ENCODE assay signal across 15 cellular contexts in genomic region chr3:172143060-172143451, GRCh38.
DNase-seq lines count a peak whose midpoint lies in the region; FAIRE-seq and TF ChIP-seq lines count a peak whose summit lies in the region.
"Had no signal": no experiment of that assay in that cellular context is flagged by ENCODE, and none has a peak within 500 bp of the region (broad histone marks: within the 10 kb centered on the region; RNA-seq: fewer than 3 reads in every experiment).

No MANE protein-coding gene starts in this region.

- H3K27me3 ChIP-seq in OCI-LY3 (ENCODE audit: low read depth, low read length) (peaks cover 43% of the 10 kb centered on the region), esophagus muscularis mucosa (no peaks in the 10 kb centered on the region), ovary (no peaks in the 10 kb centered on the region)

- intact Hi-C loops in CD14-positive monocyte (cut with micrococcal nuclease), result loop anchor here in 1 of 2 donors (5.0 kb wide), 1 partner anchor 39 kb away; no protein-coding TSS in a partner anchor
- intact Hi-C loops in esophagus muscularis mucosa (cut with DNase I), result no loop called here
- intact Hi-C loops in ovary (cut with DNase I), result no loop called here

- H3K79me2 ChIP-seq in OCI-LY3 (ENCODE audit: low read length), result no peaks in the 10 kb centered on the region

- H3K4me3 Mint-ChIP-seq in CD14-positive monocyte (no peak overlapping the region), osteocyte (ENCODE audit: unreplicated experiment) (no peak overlapping the region), nephron progenitor cell (no peak overlapping the region), endothelial cell (ENCODE audit: unreplicated experiment) (no peak overlapping the region)
- H3K4me3 Mint-ChIP-seq: activated naive CD8-positive, alpha-beta T cell treated with anti-CD3 and anti-CD28 coated beads, Interleukin-2, amount 50 U/mL, for 24 hours; neural crest cell had no signal

- no peak overlapping the region for H3K9ac ChIP-seq in OCI-LY3 (ENCODE audit: low read length)

- H3K4me1 ChIP-seq in OCI-LY3 (ENCODE audit: low read length) (peaks cover 50% of the 10 kb centered on the region), esophagus muscularis mucosa (peaks cover 47 to 56% (median 49%) of the 10 kb centered on the region in 4 donors), ovary (ENCODE audit: insufficient read depth) (peaks cover 10% of the 10 kb centered on the region)

- DNase-seq in CD14-positive monocyte (ENCODE audit: low spot score) (no peak), esophagus muscularis mucosa (ENCODE audit: extremely low spot score) (no peak), osteocyte (ENCODE audit: extremely low spot score, unreplicated experiment) (no peak), nephron progenitor cell (no peak), GM12891 (ENCODE audit: insufficient read length, low spot score) (no peak), endothelial cell (ENCODE audit: low spot score) (no peak), ovary (no peak)
- DNase-seq: activated CD8-positive, alpha-beta memory T cell treated with anti-CD3 and anti-CD28 coated beads, Interleukin-2, amount 50 U/mL, for 4 hours; activated naive CD8-positive, alpha-beta T cell treated with anti-CD3 and anti-CD28 coated beads, Interleukin-2, amount 50 U/mL, for 24 hours; NCI-H1436; NCI-H526 treated with DMSO at 0.1 percent for 48 hours had no signal

- H3K36me3 Mint-ChIP-seq in CD14-positive monocyte (peaks cover 5 to 28% of the 10 kb centered on the region in 2 donors), osteocyte (ENCODE audit: unreplicated experiment) (peaks cover 26% of the 10 kb centered on the region), nephron progenitor cell (ENCODE audit: low read depth) (peaks cover 46% of the 10 kb centered on the region), endothelial cell (ENCODE audit: low read depth, unreplicated experiment) (peaks cover 38% of the 10 kb centered on the region)

- no peak for TF ChIP-seq EP300 in esophagus muscularis mucosa (IDR thresholded peaks at IDR 0.05)
- no peak for TF ChIP-seq EP300 in ovary (IDR thresholded peaks at IDR 0.05)

- H3K4me3 ChIP-seq in OCI-LY3 (ENCODE audit: low read length) (no peak overlapping the region), esophagus muscularis mucosa (no peak overlapping the region), ovary (no peak overlapping the region)

- H2AFZ ChIP-seq in OCI-LY3 (ENCODE audit: low read depth, low read length), result no peak overlapping the region

- no peak overlapping the region for H3K27ac ChIP-seq in OCI-LY3 (ENCODE audit: low read length)
- peak overlapping the region in 3 of 4 donors; percentile 9 to 69 (median 45) for H3K27ac ChIP-seq in esophagus muscularis mucosa (replicated peaks in 1 of 4)
- H3K27ac ChIP-seq in ovary, result no peak overlapping the region

- H3K27ac Mint-ChIP-seq in CD14-positive monocyte (peak overlapping the region; percentile 45 to 98 (median 94)), osteocyte (ENCODE audit: unreplicated experiment) (peak overlapping the region; percentile 93), nephron progenitor cell (no peak overlapping the region), endothelial cell (ENCODE audit: unreplicated experiment) (no peak overlapping the region)

- H3K27me3 Mint-ChIP-seq in CD14-positive monocyte (ENCODE audit: low read depth in 3 of 3), result no peaks in the 10 kb centered on the region
- H3K27me3 Mint-ChIP-seq in osteocyte (ENCODE audit: unreplicated experiment), result no peaks in the 10 kb centered on the region
- no peaks in the 10 kb centered on the region for H3K27me3 Mint-ChIP-seq in nephron progenitor cell (ENCODE audit: low read depth, poor library complexity)
- peaks cover 3% of the 10 kb centered on the region for H3K27me3 Mint-ChIP-seq in endothelial cell (ENCODE audit: unreplicated experiment)
- H3K27me3 Mint-ChIP-seq: activated naive CD8-positive, alpha-beta T cell treated with anti-CD3 and anti-CD28 coated beads, Interleukin-2, amount 50 U/mL, for 24 hours had no signal

- no peak for TF ChIP-seq POLR2A in esophagus muscularis mucosa (IDR thresholded peaks at IDR 0.05; ENCODE audit: low read depth)
- no peak for TF ChIP-seq POLR2A in GM12891 (IDR thresholded peaks at IDR 0.05; ENCODE audit: low read depth, low read length)
- no peak for TF ChIP-seq POLR2A in ovary (IDR thresholded peaks at IDR 0.05)

- WGBS in esophagus muscularis mucosa, result 95% methylated on average over 1 of the region's 1 CpG
- 98 to 100% (median 100%) methylated on average over 1 of the region's 1 CpG for WGBS in ovary, 3 donors

- TF ChIP-seq CTCF in CD14-positive monocyte (IDR thresholded peaks at IDR 0.05), result no peak
- TF ChIP-seq CTCF in OCI-LY3 (IDR thresholded peaks at IDR 0.05; ENCODE audit: low read depth, low read length), result no peak
- TF ChIP-seq CTCF in esophagus muscularis mucosa (IDR thresholded peaks at IDR 0.05), result no peak
- no peak for TF ChIP-seq CTCF in osteocyte (IDR thresholded peaks at IDR 0.05)
- no peak for TF ChIP-seq CTCF in nephron progenitor cell (IDR thresholded peaks at IDR 0.05)
- no peak for TF ChIP-seq CTCF in endothelial cell (IDR thresholded peaks at IDR 0.05; ENCODE audit: unreplicated experiment)
- TF ChIP-seq CTCF in ovary (IDR thresholded peaks at IDR 0.05), result no peak

- peak overlapping the region; percentile 60 for H3K4me2 ChIP-seq in OCI-LY3 (ENCODE audit: low read length)

- no peaks in the 10 kb centered on the region for H3K9me3 ChIP-seq in OCI-LY3 (ENCODE audit: insufficient read depth, low read length)
- no peaks in the 10 kb centered on the region for H3K9me3 ChIP-seq in esophagus muscularis mucosa
- no peaks in the 10 kb centered on the region for H3K9me3 ChIP-seq in ovary

- H4K20me1 ChIP-seq in OCI-LY3 (ENCODE audit: insufficient read depth, low read length), result peaks cover 84% of the 10 kb centered on the region

- H3K4me1 Mint-ChIP-seq in CD14-positive monocyte (peaks cover 82% of the 10 kb centered on the region), osteocyte (ENCODE audit: unreplicated experiment) (peaks cover 62% of the 10 kb centered on the region), nephron progenitor cell (peaks cover 73% of the 10 kb centered on the region), endothelial cell (ENCODE audit: unreplicated experiment) (peaks cover 70% of the 10 kb centered on the region)

- H3K36me3 ChIP-seq in OCI-LY3 (replicated peaks; ENCODE audit: low read depth, low read length) (no peaks in the 10 kb centered on the region), esophagus muscularis mucosa (no peaks in the 10 kb centered on the region), ovary (no peaks in the 10 kb centered on the region)

- no peak for FAIRE-seq in GM12891 (lab: Jason Lieb, UNC)
- FAIRE-seq: colon, urothelium cell line had no signal

- peaks cover 0 to 4% (median 0%) of the 10 kb centered on the region in 7 donors for H3K9me3 Mint-ChIP-seq in CD14-positive monocyte
- no peaks in the 10 kb centered on the region for H3K9me3 Mint-ChIP-seq in osteocyte (ENCODE audit: unreplicated experiment)
- peaks cover 5% of the 10 kb centered on the region for H3K9me3 Mint-ChIP-seq in nephron progenitor cell
- no peaks in the 10 kb centered on the region for H3K9me3 Mint-ChIP-seq in endothelial cell (ENCODE audit: unreplicated experiment)
- H3K9me3 Mint-ChIP-seq: activated naive CD8-positive, alpha-beta T cell treated with anti-CD3 and anti-CD28 coated beads, Interleukin-2, amount 50 U/mL, for 24 hours had no signal

TF ChIP-seq in GM12891, 5 proteins besides CTCF, POLR2A, EP300 and RAD21:
- TF ChIP-seq POLR2AphosphoS5 (IDR thresholded peaks at IDR 0.05; ENCODE audit: low read depth, low read length) (no peak), POU2F2 (IDR thresholded peaks at IDR 0.05; ENCODE audit: low read depth, low read length) (no peak), PAX5 (IDR thresholded peaks at IDR 0.05; ENCODE audit: insufficient read depth, low read length, severe bottlenecking) (no peak), TAF1 (IDR thresholded peaks at IDR 0.05; ENCODE audit: low read depth, low read length) (no peak), SPI1 (IDR thresholded peaks at IDR 0.05; ENCODE audit: low read depth, low read length) (no peak)

Comparison
In these comparisons a context has a peak if more than half of its experiments do, and no peak if none do; other contexts are left out.
1. H3K27ac Mint-ChIP-seq: peak in CD14-positive monocyte (7 of 7) and osteocyte (single experiment); none in nephron progenitor cell (single experiment) and endothelial cell (single experiment).
2. H3K27ac ChIP-seq: peak in esophagus muscularis mucosa (3 of 4); none in OCI-LY3 (single experiment) and ovary (0 of 2).